Comparison of ENCODE assay signal across 15 cellular contexts in genomic region chr2:143939976-143940375, GRCh38.
A peak's percentile ranks its signal among the peaks of the same experiment; 100 is the strongest.
DNase-seq lines count a peak whose midpoint lies in the region; ATAC-seq and TF ChIP-seq lines count a peak whose summit lies in the region.
"Had no signal": no experiment of that assay in that cellular context is flagged by ENCODE, and none has a peak within 500 bp of the region (broad histone marks: within the 10 kb centered on the region; RNA-seq: fewer than 3 reads in every experiment).

No MANE protein-coding gene starts in this region.

- intact Hi-C loops in Calu3 (cut with micrococcal nuclease; ENCODE audit: unreplicated experiment) (loop anchor here (2.0 to 10.0 kb wide), 4 partner anchors 39 to 392 kb away; a partner anchor contains a TSS), adrenal gland (cut with DNase I) (no loop called here), spleen (cut with DNase I; ENCODE audit: low total_unique reads) (no loop called here), posterior vena cava (cut with DNase I) (loop anchor here (5.0 to 10.0 kb wide), 2 partner anchors 425 to 577 kb away; no protein-coding TSS in a partner anchor)

- peak overlapping the region; percentile 95 for H3K27ac Mint-ChIP-seq in Calu3 (ENCODE audit: unreplicated experiment)
- H3K27ac Mint-ChIP-seq in activated naive CD4-positive, alpha-beta T cell treated with anti-CD3 and anti-CD28 coated beads, Interleukin-2, amount 10 ng/mL, durations not matched to agents 7 days and 5 days: no peak overlapping the region
- H3K27ac Mint-ChIP-seq: activated naive CD4-positive, alpha-beta T cell treated with anti-CD3 and anti-CD28 coated beads for 36 hours; natural killer cell treated with Interleukin-12 subunit alpha and Interleukin-12 subunit beta and Interleukin-15 and Interleukin-18, amount 100 ng/mL, for 72 hours had no signal

- no peaks in the 10 kb centered on the region for H3K27me3 ChIP-seq in adrenal gland
- peaks cover 0 to 29% (median 11%) of the 10 kb centered on the region in 7 donors for H3K27me3 ChIP-seq in spleen (replicated peaks in 1 of 7)

- peaks cover 55% of the 10 kb centered on the region for H3K4me1 Mint-ChIP-seq in Calu3 (ENCODE audit: low read depth, unreplicated experiment)
- peaks cover 6% of the 10 kb centered on the region for H3K4me1 Mint-ChIP-seq in activated naive CD4-positive, alpha-beta T cell treated with anti-CD3 and anti-CD28 coated beads, Interleukin-2, amount 10 ng/mL, durations not matched to agents 7 days and 5 days

- peaks cover 53% of the 10 kb centered on the region for H3K36me3 Mint-ChIP-seq in Calu3 (ENCODE audit: insufficient read depth, unreplicated experiment)
- H3K36me3 Mint-ChIP-seq in activated naive CD4-positive, alpha-beta T cell treated with anti-CD3 and anti-CD28 coated beads, Interleukin-2, amount 10 ng/mL, durations not matched to agents 7 days and 5 days: no peaks in the 10 kb centered on the region
- H3K36me3 Mint-ChIP-seq: natural killer cell treated with Interleukin-12 subunit alpha and Interleukin-12 subunit beta and Interleukin-15 and Interleukin-18, amount 100 ng/mL, for 72 hours had no signal

- no peaks in the 10 kb centered on the region for H3K9me3 Mint-ChIP-seq in Calu3 (ENCODE audit: low read depth, unreplicated experiment)
- no peaks in the 10 kb centered on the region for H3K9me3 Mint-ChIP-seq in activated naive CD4-positive, alpha-beta T cell treated with anti-CD3 and anti-CD28 coated beads, Interleukin-2, amount 10 ng/mL, durations not matched to agents 7 days and 5 days
- H3K9me3 Mint-ChIP-seq: activated naive CD4-positive, alpha-beta T cell treated with anti-CD3 and anti-CD28 coated beads for 36 hours; natural killer cell treated with Interleukin-12 subunit alpha and Interleukin-12 subunit beta and Interleukin-15 and Interleukin-18, amount 100 ng/mL, for 72 hours had no signal

- H3K27me3 Mint-ChIP-seq in Calu3 (ENCODE audit: unreplicated experiment): no peaks in the 10 kb centered on the region
- H3K27me3 Mint-ChIP-seq in activated naive CD4-positive, alpha-beta T cell treated with anti-CD3 and anti-CD28 coated beads, Interleukin-2, amount 10 ng/mL, durations not matched to agents 7 days and 5 days: peaks cover 41% of the 10 kb centered on the region

- WGBS in adrenal gland, 4 donors: 64 to 76% (median 69%) methylated on average over 5 of the region's 5 CpGs
- WGBS in spleen, 5 donors: 74 to 86% (median 83%) methylated on average over 5 of the region's 5 CpGs

- H3K9me3 ChIP-seq in adrenal gland (replicated peaks in 1 of 3): no peaks in the 10 kb centered on the region
- no peaks in the 10 kb centered on the region for H3K9me3 ChIP-seq in spleen

- H3K4me1 ChIP-seq in adrenal gland (replicated peaks in 1 of 2): peaks cover 7 to 17% of the 10 kb centered on the region in 2 donors
- peaks cover 0 to 39% (median 23%) of the 10 kb centered on the region in 6 donors for H3K4me1 ChIP-seq in spleen

- peak overlapping the region; percentile 18 for H3K4me3 Mint-ChIP-seq in Calu3 (ENCODE audit: low read depth, unreplicated experiment)
- no peak overlapping the region for H3K4me3 Mint-ChIP-seq in activated naive CD4-positive, alpha-beta T cell treated with anti-CD3 and anti-CD28 coated beads, Interleukin-2, amount 10 ng/mL, durations not matched to agents 7 days and 5 days
- H3K4me3 Mint-ChIP-seq: activated naive CD4-positive, alpha-beta T cell treated with anti-CD3 and anti-CD28 coated beads for 36 hours; natural killer cell treated with Interleukin-12 subunit alpha and Interleukin-12 subunit beta and Interleukin-15 and Interleukin-18, amount 100 ng/mL, for 72 hours had no signal

- BruUV-seq in Calu3 (replicated peaks; lab: Mats Ljungman, UMichigan): no TSS peak

- no peak for ATAC-seq in GM21723 (IDR thresholded peaks at IDR 0.05; ENCODE audit: unreplicated experiment)
- no peak for ATAC-seq in GM19395 (IDR thresholded peaks at IDR 0.05; ENCODE audit: unreplicated experiment)
- ATAC-seq: GM12878; natural killer cell treated with Interleukin-12 subunit alpha and Interleukin-12 subunit beta and Interleukin-15 and Interleukin-18, amount 100 ng/mL, for 72 hours had no signal

- TF ChIP-seq CTCF in Calu3 (IDR thresholded peaks at IDR 0.05; ENCODE audit: unreplicated experiment) (no peak), adrenal gland (IDR thresholded peaks at IDR 0.05) (no peak), foreskin fibroblast (IDR thresholded peaks at IDR 0.05; ENCODE audit: low read depth, low read length) (no peak), spleen (IDR thresholded peaks at IDR 0.05 in 8 of 11, conservative IDR thresholded peaks at IDR 0.05 in 3 of 11) (no peak)

- CTCF ChIA-PET in Calu3 (lab: Charles Lee): interaction anchor here (0.6 to 1.0 kb wide), 2 partner anchors 28 to 57 kb away, joined by 3 read pairs; no protein-coding TSS in a partner anchor
- CTCF ChIA-PET in activated naive CD4-positive, alpha-beta T cell treated with anti-CD3 and anti-CD28 coated beads, Interleukin-2, amount 10 ng/mL, durations not matched to agents 7 days and 5 days (lab: Charles Lee): no interaction called here

- no peaks in the 10 kb centered on the region for H3K36me3 ChIP-seq in adrenal gland (replicated peaks in 1 of 2)
- H3K36me3 ChIP-seq in spleen: peaks cover 0 to 12% (median 0%) of the 10 kb centered on the region in 6 donors

- H3K4me3 ChIP-seq in adrenal gland (no peak overlapping the region), foreskin fibroblast (ENCODE audit: low read depth in 1 of 2, low read length in 2 of 2) (peak overlapping the region in 1 of 2 donors; percentile 3), spleen (no peak overlapping the region)
- H3K4me3 ChIP-seq: GM12878 had no signal

- H3K27ac ChIP-seq in adrenal gland: peak overlapping the region in 3 of 5 donors; percentile 2 to 81 (median 63)
- peak overlapping the region in 6 of 8 donors; percentile 41 to 87 (median 56) for H3K27ac ChIP-seq in spleen

- TF ChIP-seq POLR2A in adrenal gland (IDR thresholded peaks at IDR 0.05) (no peak), spleen (IDR thresholded peaks at IDR 0.05) (no peak)

- DNase-seq in Calu3 (no peak), adrenal gland (no peak), foreskin fibroblast (peak; percentile 36 to 65), spleen (no peak), posterior vena cava (ENCODE audit: low spot score) (no peak)
- no peak for DNase-seq in activated naive CD4-positive, alpha-beta T cell treated with anti-CD3 and anti-CD28 coated beads, Interleukin-2, amount 10 ng/mL, durations not matched to agents 7 days and 5 days
- DNase-seq: activated naive CD4-positive, alpha-beta T cell treated with anti-CD3 and anti-CD28 coated beads for 36 hours; AML-193; kidney glomerular epithelial cell; NCI-H1694 treated with DMSO at 0.1 percent for 48 hours; SHP77 had no signal

Comparison
In these comparisons a context has a peak if more than half of its experiments do, and no peak if none do; other contexts are left out.
1. DNase-seq: peak in foreskin fibroblast (2 of 2); none in Calu3 (single experiment), adrenal gland (0 of 7), spleen (single experiment), activated naive CD4-positive, alpha-beta T cell treated with anti-CD3 and anti-CD28 coated beads, Interleukin-2, amount 10 ng/mL, durations not matched to agents 7 days and 5 days (single experiment) and posterior vena cava (single experiment).
2. intact Hi-C loops: an anchor here in Calu3 (2.0 to 10.0 kb wide) and posterior vena cava (5.0 to 10.0 kb wide); none called in adrenal gland and spleen.